Comparison of ENCODE assay signal across 1 cellular context in the genomic region with DNA sequence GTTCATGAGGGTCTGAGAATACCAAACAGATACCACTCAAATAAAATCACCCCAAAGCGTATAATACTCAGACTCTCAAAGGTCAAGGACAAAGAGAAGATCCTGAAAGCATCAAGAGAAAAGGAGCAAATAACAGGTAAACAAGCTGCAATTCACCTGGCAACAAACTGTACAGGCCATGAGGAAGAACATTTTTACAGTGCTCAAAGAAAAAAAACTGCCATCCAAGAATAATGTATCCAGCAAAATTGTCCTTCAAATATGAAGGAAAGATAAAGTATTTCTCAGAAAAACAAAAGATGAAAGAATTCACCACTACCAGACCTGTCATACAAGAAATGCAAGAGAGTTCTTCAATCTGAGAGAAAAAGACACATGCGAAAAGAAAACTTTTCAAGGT.
TF ChIP-seq lines count a peak whose summit lies in the region.

No MANE protein-coding gene starts in this region.

TF ChIP-seq in A549, 52 proteins besides CTCF, POLR2A, EP300 and RAD21 (continued from another document):
- TF ChIP-seq, protein P1, sequence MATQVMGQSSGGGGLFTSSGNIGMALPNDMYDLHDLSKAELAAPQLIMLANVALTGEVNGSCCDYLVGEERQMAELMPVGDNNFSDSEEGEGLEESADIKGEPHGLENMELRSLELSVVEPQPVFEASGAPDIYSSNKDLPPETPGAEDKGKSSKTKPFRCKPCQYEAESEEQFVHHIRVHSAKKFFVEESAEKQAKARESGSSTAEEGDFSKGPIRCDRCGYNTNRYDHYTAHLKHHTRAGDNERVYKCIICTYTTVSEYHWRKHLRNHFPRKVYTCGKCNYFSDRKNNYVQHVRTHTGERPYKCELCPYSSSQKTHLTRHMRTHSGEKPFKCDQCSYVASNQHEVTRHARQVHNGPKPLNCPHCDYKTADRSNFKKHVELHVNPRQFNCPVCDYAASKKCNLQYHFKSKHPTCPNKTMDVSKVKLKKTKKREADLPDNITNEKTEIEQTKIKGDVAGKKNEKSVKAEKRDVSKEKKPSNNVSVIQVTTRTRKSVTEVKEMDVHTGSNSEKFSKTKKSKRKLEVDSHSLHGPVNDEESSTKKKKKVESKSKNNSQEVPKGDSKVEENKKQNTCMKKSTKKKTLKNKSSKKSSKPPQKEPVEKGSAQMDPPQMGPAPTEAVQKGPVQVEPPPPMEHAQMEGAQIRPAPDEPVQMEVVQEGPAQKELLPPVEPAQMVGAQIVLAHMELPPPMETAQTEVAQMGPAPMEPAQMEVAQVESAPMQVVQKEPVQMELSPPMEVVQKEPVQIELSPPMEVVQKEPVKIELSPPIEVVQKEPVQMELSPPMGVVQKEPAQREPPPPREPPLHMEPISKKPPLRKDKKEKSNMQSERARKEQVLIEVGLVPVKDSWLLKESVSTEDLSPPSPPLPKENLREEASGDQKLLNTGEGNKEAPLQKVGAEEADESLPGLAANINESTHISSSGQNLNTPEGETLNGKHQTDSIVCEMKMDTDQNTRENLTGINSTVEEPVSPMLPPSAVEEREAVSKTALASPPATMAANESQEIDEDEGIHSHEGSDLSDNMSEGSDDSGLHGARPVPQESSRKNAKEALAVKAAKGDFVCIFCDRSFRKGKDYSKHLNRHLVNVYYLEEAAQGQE (IDR thresholded peaks at IDR 0.05), result no peak
- TF ChIP-seq FOSB (CRISPR knock-in tag; IDR thresholded peaks at IDR 0.05), result no peak
- no peak for TF ChIP-seq CHD4 (IDR thresholded peaks at IDR 0.05; ENCODE audit: borderline replicate concordance)
- TF ChIP-seq, protein P2, sequence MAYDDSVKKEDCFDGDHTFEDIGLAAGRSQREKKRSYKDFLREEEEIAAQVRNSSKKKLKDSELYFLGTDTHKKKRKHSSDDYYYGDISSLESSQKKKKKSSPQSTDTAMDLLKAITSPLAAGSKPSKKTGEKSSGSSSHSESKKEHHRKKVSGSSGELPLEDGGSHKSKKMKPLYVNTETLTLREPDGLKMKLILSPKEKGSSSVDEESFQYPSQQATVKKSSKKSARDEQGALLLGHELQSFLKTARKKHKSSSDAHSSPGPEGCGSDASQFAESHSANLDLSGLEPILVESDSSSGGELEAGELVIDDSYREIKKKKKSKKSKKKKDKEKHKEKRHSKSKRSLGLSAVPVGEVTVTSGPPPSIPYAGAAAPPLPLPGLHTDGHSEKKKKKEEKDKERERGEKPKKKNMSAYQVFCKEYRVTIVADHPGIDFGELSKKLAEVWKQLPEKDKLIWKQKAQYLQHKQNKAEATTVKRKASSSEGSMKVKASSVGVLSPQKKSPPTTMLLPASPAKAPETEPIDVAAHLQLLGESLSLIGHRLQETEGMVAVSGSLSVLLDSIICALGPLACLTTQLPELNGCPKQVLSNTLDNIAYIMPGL (CRISPR knock-in tag; IDR thresholded peaks at IDR 0.05; ENCODE audit: borderline replicate concordance), result no peak
- TF ChIP-seq RCOR1 (IDR thresholded peaks at IDR 0.05; ENCODE audit: low read depth, low read length), result no peak
- TF ChIP-seq, protein P3, sequence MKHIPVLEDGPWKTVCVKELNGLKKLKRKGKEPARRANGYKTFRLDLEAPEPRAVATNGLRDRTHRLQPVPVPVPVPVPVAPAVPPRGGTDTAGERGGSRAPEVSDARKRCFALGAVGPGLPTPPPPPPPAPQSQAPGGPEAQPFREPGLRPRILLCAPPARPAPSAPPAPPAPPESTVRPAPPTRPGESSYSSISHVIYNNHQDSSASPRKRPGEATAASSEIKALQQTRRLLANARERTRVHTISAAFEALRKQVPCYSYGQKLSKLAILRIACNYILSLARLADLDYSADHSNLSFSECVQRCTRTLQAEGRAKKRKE (CRISPR knock-in tag; IDR thresholded peaks at IDR 0.05; ENCODE audit: low read depth), result no peak
- no peak for TF ChIP-seq CHD2 (IDR thresholded peaks at IDR 0.05; ENCODE audit: low read length, partially characterized antibody)
- no peak for TF ChIP-seq HOXB13 (CRISPR knock-in tag; IDR thresholded peaks at IDR 0.05; ENCODE audit: low read depth)
- TF ChIP-seq TFCP2L1 (CRISPR knock-in tag; IDR thresholded peaks at IDR 0.05), result no peak
- TF ChIP-seq FOSL2 (IDR thresholded peaks at IDR 0.05), result no peak
- TF ChIP-seq FOSL2 (CRISPR knock-in tag; IDR thresholded peaks at IDR 0.05), result no peak
